In genomic region chr2:208501217-208501616, GRCh38 we compare ENCODE assay signal across 13 cellular contexts.
DNase-seq lines count a peak whose midpoint lies in the region; ATAC-seq, FAIRE-seq and TF ChIP-seq lines count a peak whose summit lies in the region.
"Had no signal": no experiment of that assay in that cellular context is flagged by ENCODE, and none has a peak within 500 bp of the region (broad histone marks: within the 10 kb centered on the region; RNA-seq: fewer than 3 reads in every experiment).

No MANE protein-coding gene starts in this region.

- FAIRE-seq in keratinocyte (lab: Jason Lieb, UNC): no peak
- FAIRE-seq: G401.6 had no signal

- H3K36me3 ChIP-seq in BE2C (no peaks in the 10 kb centered on the region), keratinocyte (ENCODE audit: control insufficient read depth in 2 of 2, extremely low read depth in 1 of 2, insufficient read depth in 2 of 2, low read length in 2 of 2) (no peaks in the 10 kb centered on the region), spleen (no peaks in the 10 kb centered on the region)
- H3K36me3 ChIP-seq: gastrocnemius medialis had no signal

- intact Hi-C loops in spleen (cut with DNase I; ENCODE audit: low total_unique reads): no loop called here

- H4K20me1 ChIP-seq in keratinocyte (ENCODE audit: control insufficient read depth, extremely low read depth, insufficient read depth, low read length): no peaks in the 10 kb centered on the region

- WGBS in spleen, 5 donors: 45 to 75% (median 66%) methylated on average over 7 of the region's 7 CpGs

- H3K4me3 ChIP-seq in BE2C (ENCODE audit: low read depth, low read length) (no peak overlapping the region; the same call in 1 of the 2 replicates), keratinocyte (ENCODE audit: control insufficient read depth in 2 of 3, extremely low read depth in 1 of 3, insufficient read depth in 2 of 3, low read depth in 1 of 3, low read length in 3 of 3) (no peak overlapping the region), spleen (no peak overlapping the region)
- H3K4me3 ChIP-seq: gastrocnemius medialis, skin epidermis had no signal

- no peak overlapping the region for H3K27ac ChIP-seq in keratinocyte (ENCODE audit: control insufficient read depth, insufficient read depth, low read length)
- H3K27ac ChIP-seq in spleen: no peak overlapping the region
- no peak overlapping the region for H3K27ac ChIP-seq in substantia nigra (ENCODE audit: low read depth, low read length, poor library complexity, severe bottlenecking)
- H3K27ac ChIP-seq: gastrocnemius medialis, skin epidermis had no signal

- no peak for TF ChIP-seq CTCF in BE2C (IDR thresholded peaks at IDR 0.05; ENCODE audit: low read depth, low read length)
- no peak for TF ChIP-seq CTCF in keratinocyte (optimal IDR thresholded peaks at IDR 0.05 in 1 of 3, IDR thresholded peaks at IDR 0.05 in 1 of 3, conservative IDR thresholded peaks at IDR 0.05 in 1 of 3; ENCODE audit: extremely low read depth in 1 of 3, insufficient read depth in 2 of 3, low read length in 3 of 3)
- TF ChIP-seq CTCF in spleen (IDR thresholded peaks at IDR 0.05 in 8 of 11, conservative IDR thresholded peaks at IDR 0.05 in 3 of 11): no peak

- H3K79me2 ChIP-seq in keratinocyte (ENCODE audit: control insufficient read depth, insufficient read depth, low read length): no peaks in the 10 kb centered on the region

- H3K4me1 ChIP-seq in BE2C: peaks cover 7% of the 10 kb centered on the region; the same call in 1 of the 2 replicates
- H3K4me1 ChIP-seq in keratinocyte (ENCODE audit: control insufficient read depth, extremely low read depth, insufficient read depth, low read length): no peaks in the 10 kb centered on the region
- H3K4me1 ChIP-seq in spleen: no peaks in the 10 kb centered on the region
- H3K4me1 ChIP-seq: gastrocnemius medialis had no signal

- H2AFZ ChIP-seq in keratinocyte (ENCODE audit: control insufficient read depth, low read length): peak overlapping the region; percentile 15

- no peaks in the 10 kb centered on the region for H3K9me1 ChIP-seq in keratinocyte (ENCODE audit: control insufficient read depth, extremely low read depth, insufficient read depth, low read length)

- H3K27me3 ChIP-seq in BE2C (no peaks in the 10 kb centered on the region), keratinocyte (ENCODE audit: control insufficient read depth, extremely low read depth, insufficient read depth, low read length) (no peaks in the 10 kb centered on the region), spleen (replicated peaks in 1 of 7) (no peaks in the 10 kb centered on the region)
- H3K27me3 ChIP-seq: gastrocnemius medialis had no signal

- DNase-seq in BE2C: peak; percentile 46
- DNase-seq in NCI-H1417 (lab: John Stamatoyannopoulos, UW): peak; percentile 59 to 85 (median 67)
- DNase-seq in SHP77 (lab: John Stamatoyannopoulos, UW): peak; percentile 46 to 54
- no peak for DNase-seq in keratinocyte (ENCODE audit: low read depth, low spot score)
- no peak for DNase-seq in spleen
- DNase-seq in substantia nigra (lab: John Stamatoyannopoulos, UW): no peak
- DNase-seq in cortex of kidney (lab: John Stamatoyannopoulos, UW): no peak
- DNase-seq: activated CD4-positive, alpha-beta T cell treated with anti-CD3 and anti-CD28 coated beads for 36 hours; gastrocnemius medialis; Right ventricle myocardium superior had no signal

- H3K4me2 ChIP-seq in keratinocyte (ENCODE audit: control insufficient read depth, extremely low read depth, insufficient read depth, low read depth, low read length): no peak overlapping the region

- TF ChIP-seq POLR2A in spleen (IDR thresholded peaks at IDR 0.05): no peak

- no peak for ATAC-seq in GM21737 (IDR thresholded peaks at IDR 0.05; ENCODE audit: unreplicated experiment)
- ATAC-seq: activated CD4-positive, alpha-beta T cell treated with anti-CD3 and anti-CD28 coated beads for 36 hours; gastrocnemius medialis had no signal

- H3K9me3 ChIP-seq in BE2C: no peaks in the 10 kb centered on the region
- no peaks in the 10 kb centered on the region for H3K9me3 ChIP-seq in keratinocyte (ENCODE audit: control insufficient read depth, low read depth, low read length)
- peaks cover 0 to 7% (median 2%) of the 10 kb centered on the region in 8 donors for H3K9me3 ChIP-seq in spleen
- H3K9me3 ChIP-seq: gastrocnemius medialis had no signal

- dilution Hi-C loops in keratinocyte (cut with MboI; ENCODE audit: extremely low pct_ligation_motif_present, low sequenced_read_pairs): no loop called here

- no peak overlapping the region for H3K9ac ChIP-seq in keratinocyte (ENCODE audit: control insufficient read depth, extremely low read depth, insufficient read depth, low read length)

Comparison
In these comparisons a context has a peak if more than half of its experiments do, and no peak if none do; other contexts are left out.
1. DNase-seq: peak in BE2C (single experiment), NCI-H1417 (3 of 3) and SHP77 (2 of 2); none in keratinocyte (single experiment), spleen (single experiment), substantia nigra (0 of 49) and cortex of kidney (single experiment).